Comparison of ENCODE assay signal across 19 cellular contexts in the genomic region with DNA sequence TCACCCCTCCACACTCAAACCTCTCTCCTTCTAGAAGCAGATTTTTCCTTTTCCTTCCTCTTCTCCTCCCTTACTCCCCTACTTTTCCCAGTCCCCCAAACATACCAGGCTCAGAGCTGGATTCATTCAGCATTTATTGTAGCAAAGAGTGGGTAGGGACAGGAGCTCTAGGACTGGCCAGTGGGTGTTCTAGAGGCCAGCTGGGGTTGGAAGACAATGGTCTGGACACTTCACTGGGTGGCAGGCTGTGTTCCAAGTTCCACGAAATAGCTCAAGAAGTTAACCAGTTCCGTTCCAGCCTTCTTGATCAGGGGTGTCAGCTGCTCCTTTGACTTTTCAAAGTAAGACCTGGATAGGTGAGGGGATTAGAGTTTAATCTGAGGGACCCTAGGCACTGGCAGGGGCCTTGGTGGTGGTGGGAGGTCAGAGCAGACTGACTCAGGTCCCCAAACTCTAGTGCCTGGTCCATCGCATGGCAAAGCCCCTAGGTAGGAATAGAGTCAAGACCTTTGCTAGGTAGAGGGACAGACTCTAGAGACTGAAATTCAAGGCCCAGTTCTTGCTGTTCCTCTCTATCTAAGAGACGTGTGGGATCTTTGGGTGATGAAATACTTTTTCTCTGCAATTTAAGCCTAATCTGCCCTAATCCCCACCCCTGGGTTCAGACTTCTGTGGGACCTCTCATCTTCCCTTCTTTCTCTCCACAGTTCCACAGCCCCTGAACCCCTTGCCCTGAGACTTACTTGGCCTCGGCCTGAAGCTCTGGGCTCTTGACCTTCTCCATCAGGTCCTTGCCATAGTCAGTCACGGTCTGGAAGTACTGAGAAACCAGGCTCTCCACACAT. TPM values are rescaled to one million over a fixed set of nuclear protein-coding genes. Genes with fewer than 3 reads are reported as not detected.
"Had no signal": no experiment of that assay in that cellular context is flagged by ENCODE, and none has a peak within 500 bp of the region (broad histone marks: within the 10 kb centered on the region; RNA-seq: fewer than 3 reads in every experiment).

No MANE protein-coding gene starts in this region.

- DNase-seq: activated CD4-positive, alpha-beta T cell treated with anti-CD3 and anti-CD28 coated beads for 48 hours; activated CD8-positive, alpha-beta memory T cell treated with anti-CD3 and anti-CD28 coated beads, Interleukin-2, amount 50 U/mL, for 48 hours; kidney; left ventricle myocardium inferior; nephron progenitor cell had no signal

- H3K27ac ChIP-seq: cardiac muscle cell, esophagus muscularis mucosa, left ventricle myocardium inferior, prostate gland, suprapubic skin had no signal

- H3K9me3 Mint-ChIP-seq: activated T-helper 1 cell treated with anti-CD3 and anti-CD28 coated beads, Interleukin-12 subunit alpha, Interleukin-12 subunit beta, Interleukin-2, Interleukin-4 antibody, amounts not matched to agents 30 ng/mL and 10 ng/mL and 1 ng/mL, durations not matched to agents 14 hours and 24 hours and 36 hours; memory B cell; nephron progenitor cell; stimulated activated naive CD8-positive, alpha-beta T cell treated with anti-CD3 and anti-CD28 coated beads, Interleukin-15, Interleukin-2, amounts not matched to agents 100 ng/mL and 50 ng/mL, for 24 hours; type B pancreatic cell; WTC11 had no signal

- H3K4me3 ChIP-seq: cardiac muscle cell, esophagus muscularis mucosa, left ventricle myocardium inferior, prostate gland, suprapubic skin had no signal

- H3K27me3 ChIP-seq: cardiac muscle cell, esophagus muscularis mucosa, suprapubic skin had no signal

- H3K27ac Mint-ChIP-seq: activated T-helper 1 cell treated with anti-CD3 and anti-CD28 coated beads, Interleukin-12 subunit alpha, Interleukin-12 subunit beta, Interleukin-2, Interleukin-4 antibody, amounts not matched to agents 30 ng/mL and 10 ng/mL and 1 ng/mL, durations not matched to agents 14 hours and 24 hours and 36 hours; memory B cell; nephron progenitor cell; stimulated activated naive CD8-positive, alpha-beta T cell treated with anti-CD3 and anti-CD28 coated beads, Interleukin-15, Interleukin-2, amounts not matched to agents 100 ng/mL and 50 ng/mL, for 24 hours; WTC11 had no signal

- H3K36me3 ChIP-seq: cardiac muscle cell, esophagus muscularis mucosa, left ventricle myocardium inferior, prostate gland, suprapubic skin had no signal

- ATAC-seq: right cardiac atrium, SK-N-SH treated with all-trans-retinoic acid at 6 μM for 48 hours, WTC11 had no signal

- H3K4me3 Mint-ChIP-seq: activated T-helper 1 cell treated with anti-CD3 and anti-CD28 coated beads, Interleukin-12 subunit alpha, Interleukin-12 subunit beta, Interleukin-2, Interleukin-4 antibody, amounts not matched to agents 30 ng/mL and 10 ng/mL and 1 ng/mL, durations not matched to agents 14 hours and 24 hours and 36 hours; memory B cell; nephron progenitor cell; stimulated activated naive CD8-positive, alpha-beta T cell treated with anti-CD3 and anti-CD28 coated beads, Interleukin-15, Interleukin-2, amounts not matched to agents 100 ng/mL and 50 ng/mL, for 24 hours; type B pancreatic cell; WTC11 had no signal

- H3K9me3 ChIP-seq: esophagus muscularis mucosa, left ventricle myocardium inferior, prostate gland, suprapubic skin had no signal

RNA-seq across cellular contexts. Expression of a gene that starts 1.0 kb away (rescaled TPM):
- total RNA-seq: activated T-helper 1 cell treated with anti-CD3 and anti-CD28 coated beads, Interleukin-12 subunit alpha, Interleukin-12 subunit beta, Interleukin-2, Interleukin-4 antibody, amounts not matched to agents 30 ng/mL and 10 ng/mL and 1 ng/mL, durations not matched to agents 14 hours and 24 hours and 36 hours; esophagus muscularis mucosa; kidney; left ventricle myocardium inferior; omental fat pad; prostate gland; right cardiac atrium; T-helper 1 cell treated with Interleukin-12 subunit alpha and Interleukin-12 subunit beta and Interleukin-4 antibody, amounts not matched to agents 30 ng/mL and 1 ng/mL, for 36 hours had no signal

RNA-seq across cellular contexts. Expression of a gene that starts 7.3 kb away (rescaled TPM):
- total RNA-seq: cardiac muscle cell had no signal

RNA-seq across cellular contexts. Expression of a gene that starts 15.6 kb away (rescaled TPM):
- total RNA-seq: activated T-helper 1 cell treated with anti-CD3 and anti-CD28 coated beads, Interleukin-12 subunit alpha, Interleukin-12 subunit beta, Interleukin-2, Interleukin-4 antibody, amounts not matched to agents 30 ng/mL and 10 ng/mL and 1 ng/mL, durations not matched to agents 14 hours and 24 hours and 36 hours; esophagus muscularis mucosa; kidney; left ventricle myocardium inferior; mucosa of gallbladder; omental fat pad; prostate gland; right cardiac atrium; T-helper 1 cell treated with Interleukin-12 subunit alpha and Interleukin-12 subunit beta and Interleukin-4 antibody, amounts not matched to agents 30 ng/mL and 1 ng/mL, for 36 hours; WTC11 had no signal
- polyA plus RNA-seq: cardiac muscle cell had no signal
